In genomic region chr10:92420554-92421275, GRCh38 we compare ENCODE assay signal across 10 cellular contexts.
A peak's percentile ranks its signal among the peaks of the same experiment; 100 is the strongest.
DNase-seq lines count a peak whose midpoint lies in the region; ATAC-seq, FAIRE-seq and TF ChIP-seq lines count a peak whose summit lies in the region.
"Had no signal": no experiment of that assay in that cellular context is flagged by ENCODE, and none has a peak within 500 bp of the region (broad histone marks: within the 10 kb centered on the region; RNA-seq: fewer than 3 reads in every experiment).

No MANE protein-coding gene starts in this region.

- H3K4me3 Mint-ChIP-seq in IgD-negative memory B cell, result peak overlapping the region; percentile 38 to 91 (median 68)
- H3K4me3 Mint-ChIP-seq in stimulated activated naive B cell treated with anti-CD40 and anti-IgM and Interleukin-4, amounts not matched to agents 10 μg/mL and 1 μg/mL and 100 μg/mL, for 72 hours, result peak overlapping the region; percentile 69 to 72

- intact Hi-C loops in HepG2 (cut with micrococcal nuclease; ENCODE audit: unreplicated experiment) (no loop called here), posterior cingulate gyrus (cut with DNase I) (no loop called here)

- H4K20me1 ChIP-seq in HepG2 (ENCODE audit: insufficient read depth, low read length), result no peaks in the 10 kb centered on the region

- peaks cover 4 to 8% (median 6%) of the 10 kb centered on the region in 3 donors for H3K4me1 Mint-ChIP-seq in IgD-negative memory B cell
- peaks cover 5 to 13% of the 10 kb centered on the region in 2 donors for H3K4me1 Mint-ChIP-seq in stimulated activated naive B cell treated with anti-CD40 and anti-IgM and Interleukin-4, amounts not matched to agents 10 μg/mL and 1 μg/mL and 100 μg/mL, for 72 hours

- no peak overlapping the region for H3K27ac Mint-ChIP-seq in IgD-negative memory B cell
- no peak overlapping the region for H3K27ac Mint-ChIP-seq in stimulated activated naive B cell treated with anti-CD40 and anti-IgM and Interleukin-4, amounts not matched to agents 10 μg/mL and 1 μg/mL and 100 μg/mL, for 72 hours

- no peaks in the 10 kb centered on the region for H3K79me2 ChIP-seq in HepG2 (ENCODE audit: insufficient read depth, low read length)

- H3K27me3 Mint-ChIP-seq in IgD-negative memory B cell, result peaks cover 17% of the 10 kb centered on the region
- peaks cover 21 to 34% of the 10 kb centered on the region in 2 donors for H3K27me3 Mint-ChIP-seq in stimulated activated naive B cell treated with anti-CD40 and anti-IgM and Interleukin-4, amounts not matched to agents 10 μg/mL and 1 μg/mL and 100 μg/mL, for 72 hours

- H3K27me3 ChIP-seq in endocrine pancreas (ENCODE audit: control insufficient read depth, insufficient read depth, low read length) (peaks cover 2% of the 10 kb centered on the region), HepG2 (ENCODE audit: control insufficient read depth in 1 of 2, insufficient read depth in 2 of 2, low read length in 2 of 2) (peaks cover 0 to 26% of the 10 kb centered on the region in 2 experiments; a peak in 2 of 5 replicates), WERI-Rb-1 (ENCODE audit: insufficient read depth, low read depth, severe bottlenecking) (no peaks in the 10 kb centered on the region)

- in situ Hi-C loops in HepG2 (cut with HindIII; ENCODE audit: extremely low pct_ligation_motif_present, low pct_unique_long_range_greater_than_20kb), result no loop called here

- no peak for FAIRE-seq in HepG2 (lab: Jason Lieb, UNC)

- DNase-seq in HepG2 (ENCODE audit: low spot score) (no peak), WERI-Rb-1 (no peak), NCI-H69 (lab: John Stamatoyannopoulos, UW) (no peak), posterior cingulate gyrus (no peak), HuH-7 (ENCODE audit: low spot score) (no peak)
- no peak for DNase-seq in stimulated activated naive B cell treated with anti-CD40 and anti-IgM and Interleukin-4, amounts not matched to agents 10 μg/mL and 1 μg/mL and 100 μg/mL, for 72 hours
- DNase-seq: cerebellar nuclear complex, NCI-H1436 treated with DMSO at 0.1 percent for 48 hours had no signal

- TF ChIP-seq EP300 in HepG2 (IDR thresholded peaks at IDR 0.05; ENCODE audit: low read depth in 2 of 2, low read length in 2 of 2), result no peak
- TF ChIP-seq EP300 in HepG2 (CRISPR knock-in tag; IDR thresholded peaks at IDR 0.05; ENCODE audit: borderline replicate concordance), result no peak

- H3K4me1 ChIP-seq in endocrine pancreas (ENCODE audit: control insufficient read depth, insufficient read depth, low read length) (no peaks in the 10 kb centered on the region), HepG2 (ENCODE audit: insufficient read depth, low read length) (no peaks in the 10 kb centered on the region)

- no TSS peak for BruUV-seq in HepG2 (replicated peaks; lab: Mats Ljungman, UMichigan)

- no peaks in the 10 kb centered on the region for H3K36me3 ChIP-seq in endocrine pancreas (ENCODE audit: control insufficient read depth, insufficient read depth, low read length)
- H3K36me3 ChIP-seq in HepG2 (replicated peaks in 1 of 2; ENCODE audit: control insufficient read depth in 1 of 2, insufficient read depth in 2 of 2, low read length in 2 of 2), result no peaks in the 10 kb centered on the region
- H3K36me3 ChIP-seq in WERI-Rb-1, result no peaks in the 10 kb centered on the region

- H2AFZ ChIP-seq in HepG2 (ENCODE audit: low read length), result no peak overlapping the region

- no peaks in the 10 kb centered on the region for H3K36me3 Mint-ChIP-seq in IgD-negative memory B cell
- H3K36me3 Mint-ChIP-seq in stimulated activated naive B cell treated with anti-CD40 and anti-IgM and Interleukin-4, amounts not matched to agents 10 μg/mL and 1 μg/mL and 100 μg/mL, for 72 hours, result no peaks in the 10 kb centered on the region

- 61% methylated on average over 45 of the region's 46 CpGs for WGBS in HepG2 (ENCODE audit: low lambda C conversion rate)

- H3K9me3 Mint-ChIP-seq in IgD-negative memory B cell, result peaks cover 0 to 17% (median 12%) of the 10 kb centered on the region in 3 donors
- peaks cover 5 to 6% of the 10 kb centered on the region in 2 donors for H3K9me3 Mint-ChIP-seq in stimulated activated naive B cell treated with anti-CD40 and anti-IgM and Interleukin-4, amounts not matched to agents 10 μg/mL and 1 μg/mL and 100 μg/mL, for 72 hours

- peak; percentile 56; the same call in 2 of the 3 replicates for ATAC-seq in HepG2
- ATAC-seq in stimulated activated naive B cell treated with anti-CD40 and anti-IgM and Interleukin-4, amounts not matched to agents 10 μg/mL and 1 μg/mL and 100 μg/mL, for 72 hours (replicated peaks), result peak; percentile 16 to 18

- H3K9ac ChIP-seq in endocrine pancreas (ENCODE audit: control insufficient read depth, insufficient read depth, low read length), result peak overlapping the region; percentile 41
- H3K9ac ChIP-seq in HepG2 (ENCODE audit: insufficient read depth, low read depth, low read length), result no peak overlapping the region

- TF ChIP-seq CTCF in HepG2 (CRISPR knock-in tag; IDR thresholded peaks at IDR 0.05) (no peak), WERI-Rb-1 (IDR thresholded peaks at IDR 0.05; ENCODE audit: low read depth, low read length) (no peak)

- H3K4me2 ChIP-seq in HepG2 (ENCODE audit: low read depth, low read length), result peak overlapping the region; percentile 36

- no peaks in the 10 kb centered on the region for H3K9me3 ChIP-seq in endocrine pancreas (ENCODE audit: control insufficient read depth, low read length)
- no peaks in the 10 kb centered on the region for H3K9me3 ChIP-seq in HepG2 (ENCODE audit: low read length)
- peaks cover 10% of the 10 kb centered on the region for H3K9me3 ChIP-seq in WERI-Rb-1 (ENCODE audit: severe bottlenecking)

- CTCF ChIA-PET in HepG2 (lab: Yijun Ruan, JAX; ENCODE audit: low intra/inter-chr PET ratio, low total read pairs), result no interaction called here

- H3K4me3 ChIP-seq in endocrine pancreas (ENCODE audit: control insufficient read depth, insufficient read depth, low read length) (peak overlapping the region; percentile 18), HepG2 (replicated peaks in 1 of 3; ENCODE audit: insufficient read depth in 1 of 3, low read depth in 2 of 3, low read length in 3 of 3) (peak overlapping the region in 2 of 3 experiments; percentile 9 to 18; a peak in 3 of 6 replicates), WERI-Rb-1 (ENCODE audit: low read depth, low read length) (no peak overlapping the region)

- H3K27ac ChIP-seq in HepG2 (ENCODE audit: extremely low read length, insufficient read depth, low read length), result no peak overlapping the region
- no peak overlapping the region for H3K27ac ChIP-seq in WERI-Rb-1

- no peak for TF ChIP-seq POLR2A in HepG2 (IDR thresholded peaks at IDR 0.05; ENCODE audit: insufficient read depth in 1 of 2, low read depth in 2 of 2, low read length in 2 of 2)

- POLR2A ChIA-PET in HepG2 (lab: Yijun Ruan, JAX), result interaction anchor here (1.4 kb wide), 1 partner anchor 130 kb away, joined by 3 read pairs; the partner anchor contains the start of genes CPEB3 and MARCHF5

- no peak for TF ChIP-seq RAD21 in HepG2 (CRISPR knock-in tag; IDR thresholded peaks at IDR 0.05)

TF ChIP-seq in HepG2, 621 proteins besides CTCF, POLR2A, EP300 and RAD21:
- TF ChIP-seq ZNF768 (CRISPR knock-in tag; IDR thresholded peaks at IDR 0.05) (no peak), CBX2 (IDR thresholded peaks at IDR 0.05; ENCODE audit: low read depth, low read length) (peak; percentile 50; the same call in 1 of the 2 replicates), CBX2 (CRISPR knock-in tag; IDR thresholded peaks at IDR 0.05; ENCODE audit: low read depth) (no peak)
